8 cellular contexts compared by ENCODE assay signal in genomic region chr14:54881761-54882401, GRCh38. TPM values are rescaled to one million over a fixed set of nuclear protein-coding genes. Genes with fewer than 3 reads are reported as not detected.
DNase-seq lines count a peak whose midpoint lies in the region; ATAC-seq and TF ChIP-seq lines count a peak whose summit lies in the region.

No MANE protein-coding gene starts in this region.

- no peaks in the 10 kb centered on the region for H3K27me3 ChIP-seq in CD8-positive, alpha-beta memory T cell (ENCODE audit: insufficient read depth, low read length, poor library complexity, severe bottlenecking)
- H3K27me3 ChIP-seq in breast epithelium: no peaks in the 10 kb centered on the region

- no peak for TF ChIP-seq CTCF in breast epithelium (IDR thresholded peaks at IDR 0.05)
- TF ChIP-seq CTCF in mesothelial cell of epicardium (IDR thresholded peaks at IDR 0.05; ENCODE audit: unreplicated experiment): no peak
- TF ChIP-seq CTCF in GM10248 (IDR thresholded peaks at IDR 0.05; ENCODE audit: control extremely low read depth, extremely low read depth, low read depth, missing control alignments): no peak

- peak overlapping the region; percentile 87 to 97 (median 96) for H3K27ac Mint-ChIP-seq in CD8-positive, alpha-beta memory T cell
- H3K27ac Mint-ChIP-seq in mesothelial cell of epicardium: peak overlapping the region; percentile 91

- H3K27me3 Mint-ChIP-seq in CD8-positive, alpha-beta memory T cell: no peaks in the 10 kb centered on the region
- no peaks in the 10 kb centered on the region for H3K27me3 Mint-ChIP-seq in mesothelial cell of epicardium (ENCODE audit: low read depth)

- peaks cover 25% of the 10 kb centered on the region for H3K4me1 ChIP-seq in CD8-positive, alpha-beta memory T cell (ENCODE audit: insufficient read depth, low read length)
- no peaks in the 10 kb centered on the region for H3K4me1 ChIP-seq in breast epithelium

- H3K36me3 Mint-ChIP-seq in CD8-positive, alpha-beta memory T cell: peaks cover 0 to 13% (median 2%) of the 10 kb centered on the region in 3 donors
- no peaks in the 10 kb centered on the region for H3K36me3 Mint-ChIP-seq in mesothelial cell of epicardium

- intact Hi-C loops in breast epithelium (cut with DNase I; ENCODE audit: low total_unique reads): no loop called here

- H3K27ac ChIP-seq in CD8-positive, alpha-beta memory T cell (ENCODE audit: low read depth, low read length): peak overlapping the region; percentile 70
- H3K27ac ChIP-seq in breast epithelium: peak overlapping the region; percentile 58 to 69

- no peaks in the 10 kb centered on the region for H3K9me3 Mint-ChIP-seq in CD8-positive, alpha-beta memory T cell
- H3K9me3 Mint-ChIP-seq in mesothelial cell of epicardium: peaks cover 5% of the 10 kb centered on the region

- peaks cover 38 to 62% (median 58%) of the 10 kb centered on the region in 3 donors for H3K4me1 Mint-ChIP-seq in CD8-positive, alpha-beta memory T cell
- H3K4me1 Mint-ChIP-seq in mesothelial cell of epicardium: peaks cover 22% of the 10 kb centered on the region

- H3K4me3 Mint-ChIP-seq in CD8-positive, alpha-beta memory T cell: peak overlapping the region; percentile 88 to 93 (median 89)
- H3K4me3 Mint-ChIP-seq in mesothelial cell of epicardium: peak overlapping the region; percentile 51

- ATAC-seq in GM19467 (IDR thresholded peaks at IDR 0.05; ENCODE audit: unreplicated experiment): peak; percentile 22

- H3K9me3 ChIP-seq in CD8-positive, alpha-beta memory T cell (ENCODE audit: low read length): no peaks in the 10 kb centered on the region
- no peaks in the 10 kb centered on the region for H3K9me3 ChIP-seq in breast epithelium

- POLR2A ChIA-PET in CD8-positive, alpha-beta memory T cell (lab: Charles Lee): interaction anchor here (0.7 to 2.6 kb wide), 5 partner anchors 11 to 394 kb away, joined by 3 to 13 read pairs (median 3); partner anchors contain the start of gene GCH1
- POLR2A ChIA-PET in GM10248 (lab: Yijun Ruan, JAX): interaction anchor here (0.6 to 1.6 kb wide), 2 partner anchors 18 to 21 kb away, joined by 3 to 7 read pairs; partner anchors contain the start of gene GCH1

- H3K4me3 ChIP-seq in CD8-positive, alpha-beta memory T cell (ENCODE audit: low read length): peak overlapping the region; percentile 48
- H3K4me3 ChIP-seq in Jurkat, Clone E6-1 (ENCODE audit: low read length): peak overlapping the region; percentile 55
- peak overlapping the region; percentile 41 to 54 (median 46) for H3K4me3 ChIP-seq in breast epithelium

- TF ChIP-seq POLR2A in breast epithelium (IDR thresholded peaks at IDR 0.05): no peak

- DNase-seq in CD8-positive, alpha-beta memory T cell: peak in 2 of 5 donors; percentile 26 to 45
- DNase-seq in Jurkat, Clone E6-1 (ENCODE audit: low read depth, low spot score): peak; percentile 39
- DNase-seq in breast epithelium (ENCODE audit: low spot score in 2 of 2) (no peak), mesothelial cell of epicardium (ENCODE audit: low spot score in 2 of 2, unreplicated experiment in 2 of 2) (no peak), GM10248 (ENCODE audit: extremely low spot score) (no peak), SW 1271 (lab: John Stamatoyannopoulos, UW) (no peak)
- DNase-seq in stimulated activated CD4-positive, alpha-beta T cell treated with anti-CD3 and anti-CD28 coated beads, Interleukin-12 subunit alpha, Interleukin-12 subunit beta, amount 100 ng/mL, for 4 hours: no peak

- no peaks in the 10 kb centered on the region for H3K36me3 ChIP-seq in CD8-positive, alpha-beta memory T cell (ENCODE audit: insufficient read depth, low read length)
- H3K36me3 ChIP-seq in breast epithelium: no peaks in the 10 kb centered on the region

- CTCF ChIA-PET in CD8-positive, alpha-beta memory T cell (lab: Charles Lee): interaction anchor here (1.1 to 3.5 kb wide), 7 partner anchors 12 to 108 kb away, joined by 3 to 21 read pairs (median 4); partner anchors contain the start of gene GCH1
- CTCF ChIA-PET in GM10248 (lab: Yijun Ruan, JAX): interaction anchor here (1.0 to 3.2 kb wide), 6 partner anchors 11 to 107 kb away, joined by 3 to 21 read pairs (median 5); partner anchors contain the start of gene GCH1

RNA-seq across cellular contexts. Expression of gene GCH1, which starts 20.7 kb away (rescaled TPM):
- total RNA-seq in CD8-positive, alpha-beta memory T cell: 10 to 100 TPM; 26.4 TPM
- 35.3 TPM for polyA plus RNA-seq in CD8-positive, alpha-beta memory T cell
- polyA plus RNA-seq in Jurkat, Clone E6-1 (2012; ENCODE audit: insufficient read depth, insufficient read length): 23.3 TPM
- total RNA-seq in breast epithelium: 10 to 100 TPM in 2 of 3 donors, 1 to 10 TPM in 1; 3.4 to 20.1 (median 19.3) TPM
- total RNA-seq in mesothelial cell of epicardium: 3.1 to 3.6 TPM (median 3.5 TPM) in 3 replicates
